ENCODE assay signal across 1 cellular context in the genomic region with DNA sequence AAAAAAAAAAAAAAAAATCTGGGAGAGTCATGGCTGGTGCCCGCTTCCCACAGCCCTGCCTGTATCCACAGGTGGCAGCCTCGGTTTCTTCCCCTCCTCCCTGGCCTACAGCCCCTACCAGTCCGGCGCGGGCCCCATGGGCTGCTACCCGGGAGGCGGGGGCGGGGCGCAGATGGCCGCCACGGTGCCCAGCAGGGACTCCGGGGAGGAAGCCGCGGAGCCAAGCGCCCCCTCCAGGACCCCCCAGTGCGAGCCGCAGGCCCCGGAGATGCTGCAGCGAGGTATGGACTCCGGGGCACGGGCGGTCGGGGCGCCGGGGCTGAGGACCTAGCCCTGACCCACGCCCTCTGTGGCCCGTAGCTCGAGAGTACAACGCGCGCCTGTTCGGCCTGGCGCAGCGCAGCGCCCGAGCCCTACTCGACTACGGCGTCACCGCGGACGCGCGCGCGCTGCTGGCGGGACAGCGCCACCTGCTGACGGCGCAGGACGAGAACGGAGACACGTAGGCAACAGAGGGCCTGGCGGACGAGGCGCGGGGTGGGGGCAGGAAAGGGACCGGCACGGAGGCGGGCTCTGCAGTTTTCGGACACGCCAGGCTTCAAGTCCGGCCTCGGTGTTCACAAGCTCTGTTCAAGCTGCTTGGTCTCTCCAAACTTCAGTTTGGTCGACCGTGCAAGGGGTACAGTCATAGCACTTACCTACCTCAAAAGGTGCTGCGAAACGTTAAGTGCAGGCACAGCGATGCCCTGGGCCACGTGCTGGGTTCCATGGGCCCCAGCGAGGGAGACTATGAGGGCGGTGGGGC.
TF ChIP-seq lines count a peak whose summit lies in the region.

No MANE protein-coding gene starts in this region.

TF ChIP-seq in HepG2, 621 proteins besides CTCF, POLR2A, EP300 and RAD21 (continued from another document and continues in another):
- no peak for TF ChIP-seq KDM6A (CRISPR knock-in tag; IDR thresholded peaks at IDR 0.05; ENCODE audit: low read depth)
- TF ChIP-seq ZNF382 (CRISPR knock-in tag; IDR thresholded peaks at IDR 0.05; ENCODE audit: borderline replicate concordance): no peak
- peak; percentile 67; the same call in 1 of the 2 replicates for TF ChIP-seq FOXO1 (CRISPR knock-in tag; IDR thresholded peaks at IDR 0.05)
- TF ChIP-seq EEA1 (CRISPR knock-in tag; IDR thresholded peaks at IDR 0.05; ENCODE audit: borderline replicate concordance): 0 out of 2 replicates have a peak, but pooled peaks have one; percentile 44
- peak; percentile 73; the same call in 1 of the 2 replicates for TF ChIP-seq TOPORS (CRISPR knock-in tag; IDR thresholded peaks at IDR 0.05)
- TF ChIP-seq, protein P1, sequence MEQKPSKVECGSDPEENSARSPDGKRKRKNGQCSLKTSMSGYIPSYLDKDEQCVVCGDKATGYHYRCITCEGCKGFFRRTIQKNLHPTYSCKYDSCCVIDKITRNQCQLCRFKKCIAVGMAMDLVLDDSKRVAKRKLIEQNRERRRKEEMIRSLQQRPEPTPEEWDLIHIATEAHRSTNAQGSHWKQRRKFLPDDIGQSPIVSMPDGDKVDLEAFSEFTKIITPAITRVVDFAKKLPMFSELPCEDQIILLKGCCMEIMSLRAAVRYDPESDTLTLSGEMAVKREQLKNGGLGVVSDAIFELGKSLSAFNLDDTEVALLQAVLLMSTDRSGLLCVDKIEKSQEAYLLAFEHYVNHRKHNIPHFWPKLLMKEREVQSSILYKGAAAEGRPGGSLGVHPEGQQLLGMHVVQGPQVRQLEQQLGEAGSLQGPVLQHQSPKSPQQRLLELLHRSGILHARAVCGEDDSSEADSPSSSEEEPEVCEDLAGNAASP (CRISPR knock-in tag; IDR thresholded peaks at IDR 0.05; ENCODE audit: borderline replicate concordance): peak; percentile 54; the same call in 1 of the 2 replicates
- TF ChIP-seq, protein P2, sequence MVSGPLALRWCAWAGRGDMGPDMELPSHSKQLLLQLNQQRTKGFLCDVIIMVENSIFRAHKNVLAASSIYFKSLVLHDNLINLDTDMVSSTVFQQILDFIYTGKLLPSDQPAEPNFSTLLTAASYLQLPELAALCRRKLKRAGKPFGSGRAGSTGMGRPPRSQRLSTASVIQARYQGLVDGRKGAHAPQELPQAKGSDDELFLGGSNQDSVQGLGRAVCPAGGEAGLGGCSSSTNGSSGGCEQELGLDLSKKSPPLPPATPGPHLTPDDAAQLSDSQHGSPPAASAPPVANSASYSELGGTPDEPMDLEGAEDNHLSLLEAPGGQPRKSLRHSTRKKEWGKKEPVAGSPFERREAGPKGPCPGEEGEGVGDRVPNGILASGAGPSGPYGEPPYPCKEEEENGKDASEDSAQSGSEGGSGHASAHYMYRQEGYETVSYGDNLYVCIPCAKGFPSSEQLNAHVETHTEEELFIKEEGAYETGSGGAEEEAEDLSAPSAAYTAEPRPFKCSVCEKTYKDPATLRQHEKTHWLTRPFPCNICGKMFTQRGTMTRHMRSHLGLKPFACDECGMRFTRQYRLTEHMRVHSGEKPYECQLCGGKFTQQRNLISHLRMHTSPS (CRISPR knock-in tag; IDR thresholded peaks at IDR 0.05; ENCODE audit: low read depth): peak; percentile 81
- TF ChIP-seq GABPA (IDR thresholded peaks at IDR 0.05; ENCODE audit: low read depth, low read length): no peak
- TF ChIP-seq GABPA (CRISPR knock-in tag; IDR thresholded peaks at IDR 0.05; ENCODE audit: low read depth): no peak
- TF ChIP-seq MBD4 (IDR thresholded peaks at IDR 0.05; ENCODE audit: borderline replicate concordance, low read length): no peak
- TF ChIP-seq ZNF317 (CRISPR knock-in tag; IDR thresholded peaks at IDR 0.05): peak; percentile 73
- no peak for TF ChIP-seq ZNF577 (CRISPR knock-in tag; IDR thresholded peaks at IDR 0.05; ENCODE audit: borderline replicate concordance, low read depth)
- TF ChIP-seq FOXK1 (CRISPR knock-in tag; IDR thresholded peaks at IDR 0.05; ENCODE audit: borderline replicate concordance, low read depth): peak; percentile 78; the same call in 1 of the 2 replicates
- TF ChIP-seq FOSL2 (CRISPR knock-in tag; IDR thresholded peaks at IDR 0.05): peak; percentile 59
- TF ChIP-seq, protein P3, sequence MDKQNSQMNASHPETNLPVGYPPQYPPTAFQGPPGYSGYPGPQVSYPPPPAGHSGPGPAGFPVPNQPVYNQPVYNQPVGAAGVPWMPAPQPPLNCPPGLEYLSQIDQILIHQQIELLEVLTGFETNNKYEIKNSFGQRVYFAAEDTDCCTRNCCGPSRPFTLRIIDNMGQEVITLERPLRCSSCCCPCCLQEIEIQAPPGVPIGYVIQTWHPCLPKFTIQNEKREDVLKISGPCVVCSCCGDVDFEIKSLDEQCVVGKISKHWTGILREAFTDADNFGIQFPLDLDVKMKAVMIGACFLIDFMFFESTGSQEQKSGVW (CRISPR knock-in tag; IDR thresholded peaks at IDR 0.05; ENCODE audit: borderline replicate concordance): no peak
- TF ChIP-seq ZNF296 (CRISPR knock-in tag; conservative IDR thresholded peaks at IDR 0.05): no peak
- TF ChIP-seq, protein P4, sequence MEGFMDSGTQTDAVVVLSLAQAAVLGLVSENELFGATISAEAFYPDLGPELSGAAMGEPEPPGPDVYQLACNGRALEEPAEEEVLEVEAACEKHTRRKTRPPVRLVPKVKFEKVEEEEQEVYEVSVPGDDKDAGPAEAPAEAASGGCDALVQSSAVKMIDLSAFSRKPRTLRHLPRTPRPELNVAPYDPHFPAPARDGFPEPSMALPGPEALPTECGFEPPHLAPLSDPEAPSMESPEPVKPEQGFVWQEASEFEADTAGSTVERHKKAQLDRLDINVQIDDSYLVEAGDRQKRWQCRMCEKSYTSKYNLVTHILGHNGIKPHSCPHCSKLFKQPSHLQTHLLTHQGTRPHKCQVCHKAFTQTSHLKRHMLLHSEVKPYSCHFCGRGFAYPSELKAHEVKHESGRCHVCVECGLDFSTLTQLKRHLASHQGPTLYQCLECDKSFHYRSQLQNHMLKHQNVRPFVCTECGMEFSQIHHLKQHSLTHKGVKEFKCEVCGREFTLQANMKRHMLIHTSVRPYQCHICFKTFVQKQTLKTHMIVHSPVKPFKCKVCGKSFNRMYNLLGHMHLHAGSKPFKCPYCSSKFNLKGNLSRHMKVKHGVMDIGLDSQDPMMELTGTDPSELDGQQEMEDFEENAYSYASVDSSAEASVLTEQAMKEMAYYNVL (CRISPR knock-in tag; IDR thresholded peaks at IDR 0.05; ENCODE audit: borderline replicate concordance): peak; percentile 92
- TF ChIP-seq MIXL1 (CRISPR knock-in tag; IDR thresholded peaks at IDR 0.05): peak; percentile 37; the same call in 1 of the 2 replicates
- TF ChIP-seq ASH2L (IDR thresholded peaks at IDR 0.05; ENCODE audit: insufficient read length, low read depth, low read length): peak; percentile 38
- TF ChIP-seq, protein P5, sequence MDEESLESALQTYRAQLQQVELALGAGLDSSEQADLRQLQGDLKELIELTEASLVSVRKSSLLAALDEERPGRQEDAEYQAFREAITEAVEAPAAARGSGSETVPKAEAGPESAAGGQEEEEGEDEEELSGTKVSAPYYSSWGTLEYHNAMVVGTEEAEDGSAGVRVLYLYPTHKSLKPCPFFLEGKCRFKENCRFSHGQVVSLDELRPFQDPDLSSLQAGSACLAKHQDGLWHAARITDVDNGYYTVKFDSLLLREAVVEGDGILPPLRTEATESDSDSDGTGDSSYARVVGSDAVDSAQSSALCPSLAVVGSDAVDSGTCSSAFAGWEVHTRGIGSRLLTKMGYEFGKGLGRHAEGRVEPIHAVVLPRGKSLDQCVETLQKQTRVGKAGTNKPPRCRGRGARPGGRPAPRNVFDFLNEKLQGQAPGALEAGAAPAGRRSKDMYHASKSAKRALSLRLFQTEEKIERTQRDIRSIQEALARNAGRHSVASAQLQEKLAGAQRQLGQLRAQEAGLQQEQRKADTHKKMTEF (CRISPR knock-in tag; IDR thresholded peaks at IDR 0.05): peak; percentile 94
- TF ChIP-seq ZBTB8A (CRISPR knock-in tag; IDR thresholded peaks at IDR 0.05; ENCODE audit: borderline replicate concordance, low read depth): no peak
- TF ChIP-seq, protein P6, sequence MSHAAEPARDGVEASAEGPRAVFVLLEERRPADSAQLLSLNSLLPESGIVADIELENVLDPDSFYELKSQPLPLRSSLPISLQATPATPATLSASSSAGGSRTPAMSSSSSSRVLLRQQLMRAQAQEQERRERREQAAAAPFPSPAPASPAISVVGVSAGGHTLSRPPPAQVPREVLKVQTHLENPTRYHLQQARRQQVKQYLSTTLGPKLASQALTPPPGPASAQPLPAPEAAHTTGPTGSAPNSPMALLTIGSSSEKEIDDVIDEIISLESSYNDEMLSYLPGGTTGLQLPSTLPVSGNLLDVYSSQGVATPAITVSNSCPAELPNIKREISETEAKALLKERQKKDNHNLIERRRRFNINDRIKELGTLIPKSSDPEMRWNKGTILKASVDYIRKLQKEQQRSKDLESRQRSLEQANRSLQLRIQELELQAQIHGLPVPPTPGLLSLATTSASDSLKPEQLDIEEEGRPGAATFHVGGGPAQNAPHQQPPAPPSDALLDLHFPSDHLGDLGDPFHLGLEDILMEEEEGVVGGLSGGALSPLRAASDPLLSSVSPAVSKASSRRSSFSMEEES (CRISPR knock-in tag; IDR thresholded peaks at IDR 0.05): peak; percentile 40; the same call in 1 of the 2 replicates
- TF ChIP-seq RXRA (CRISPR knock-in tag; IDR thresholded peaks at IDR 0.05): 0 out of 2 replicates have a peak, but pooled peaks have one; percentile 67
- TF ChIP-seq CC2D1A (CRISPR knock-in tag; IDR thresholded peaks at IDR 0.05): no peak
- TF ChIP-seq MAZ (IDR thresholded peaks at IDR 0.05; ENCODE audit: borderline replicate concordance, low read depth, low read length): peak; percentile 46; the same call in 1 of the 2 replicates
- peak; percentile 98 for TF ChIP-seq MAZ (CRISPR knock-in tag; IDR thresholded peaks at IDR 0.05; ENCODE audit: low read depth)
- no peak for TF ChIP-seq TAF15 (IDR thresholded peaks at IDR 0.05; ENCODE audit: low read depth, low read length, poor library complexity, severe bottlenecking)
- TF ChIP-seq GLI4 (CRISPR knock-in tag; IDR thresholded peaks at IDR 0.05; ENCODE audit: borderline replicate concordance): 0 out of 2 replicates have a peak, but pooled peaks have one; percentile 58
- peak; percentile 91 for TF ChIP-seq SAP130 (CRISPR knock-in tag; IDR thresholded peaks at IDR 0.05; ENCODE audit: low read depth)
- no peak for TF ChIP-seq FIP1L1 (IDR thresholded peaks at IDR 0.05; ENCODE audit: borderline replicate concordance, insufficient read depth, low read depth, low read length)
- TF ChIP-seq CHCHD3 (CRISPR knock-in tag; IDR thresholded peaks at IDR 0.05): no peak
- peak; percentile 92 for TF ChIP-seq SPEN (CRISPR knock-in tag; IDR thresholded peaks at IDR 0.05; ENCODE audit: low read depth)
- TF ChIP-seq ZNF841 (CRISPR knock-in tag; IDR thresholded peaks at IDR 0.05; ENCODE audit: borderline replicate concordance): no peak
- peak; percentile 82 for TF ChIP-seq ZIK1 (CRISPR knock-in tag; IDR thresholded peaks at IDR 0.05; ENCODE audit: borderline replicate concordance, low read depth)
- TF ChIP-seq ETV6 (CRISPR knock-in tag; conservative IDR thresholded peaks at IDR 0.05): peak; percentile 82; the same call in 1 of the 2 replicates
- TF ChIP-seq SP4 (CRISPR knock-in tag; IDR thresholded peaks at IDR 0.05): peak; percentile 91
- TF ChIP-seq ZNF260 (CRISPR knock-in tag; IDR thresholded peaks at IDR 0.05; ENCODE audit: borderline replicate concordance, low read depth): no peak
- no peak for TF ChIP-seq ZNF232 (CRISPR knock-in tag; IDR thresholded peaks at IDR 0.05; ENCODE audit: borderline replicate concordance)
- TF ChIP-seq, protein P7, sequence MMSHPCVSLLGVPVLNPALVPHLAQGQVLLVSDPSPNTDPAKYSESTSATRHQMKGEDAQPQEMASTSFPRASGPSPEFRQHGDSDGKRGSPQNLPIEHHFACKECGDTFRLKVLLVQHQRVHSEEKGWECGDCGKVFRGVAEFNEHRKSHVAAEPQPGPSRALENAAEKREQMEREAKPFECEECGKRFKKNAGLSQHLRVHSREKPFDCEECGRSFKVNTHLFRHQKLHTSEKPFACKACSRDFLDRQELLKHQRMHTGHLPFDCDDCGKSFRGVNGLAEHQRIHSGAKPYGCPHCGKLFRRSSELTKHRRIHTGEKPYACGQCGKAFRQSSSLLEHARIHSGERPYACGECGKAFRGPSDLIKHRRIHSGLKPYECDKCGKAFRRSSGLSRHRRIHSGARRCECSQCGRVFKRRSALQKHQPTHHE (CRISPR knock-in tag; IDR thresholded peaks at IDR 0.05; ENCODE audit: borderline replicate concordance): peak; percentile 87
- no peak for TF ChIP-seq ZNF761 (CRISPR knock-in tag; conservative IDR thresholded peaks at IDR 0.05)
- TF ChIP-seq KDM1A (CRISPR knock-in tag; IDR thresholded peaks at IDR 0.05): no peak
- TF ChIP-seq TARDBP (CRISPR knock-in tag; IDR thresholded peaks at IDR 0.05): peak; percentile 89
- no peak for TF ChIP-seq ZBTB7A (CRISPR knock-in tag; IDR thresholded peaks at IDR 0.05)
- TF ChIP-seq ZKSCAN5 (CRISPR knock-in tag; IDR thresholded peaks at IDR 0.05): no peak
- TF ChIP-seq, protein P8, sequence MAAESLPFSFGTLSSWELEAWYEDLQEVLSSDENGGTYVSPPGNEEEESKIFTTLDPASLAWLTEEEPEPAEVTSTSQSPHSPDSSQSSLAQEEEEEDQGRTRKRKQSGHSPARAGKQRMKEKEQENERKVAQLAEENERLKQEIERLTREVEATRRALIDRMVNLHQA (CRISPR knock-in tag; IDR thresholded peaks at IDR 0.05): no peak
- peak; percentile 93; the same call in 1 of the 2 replicates for TF ChIP-seq CBX5 (CRISPR knock-in tag; IDR thresholded peaks at IDR 0.05; ENCODE audit: borderline replicate concordance)
- no peak for TF ChIP-seq ZNF816 (CRISPR knock-in tag; IDR thresholded peaks at IDR 0.05; ENCODE audit: borderline replicate concordance)
- TF ChIP-seq JUN (CRISPR knock-in tag; IDR thresholded peaks at IDR 0.05): no peak
- TF ChIP-seq REXO4 (CRISPR knock-in tag; IDR thresholded peaks at IDR 0.05; ENCODE audit: borderline replicate concordance): no peak
- peak; percentile 86 for TF ChIP-seq RBFOX2 (IDR thresholded peaks at IDR 0.05; ENCODE audit: low read depth, low read length)
- no peak for TF ChIP-seq SIX1 (CRISPR knock-in tag; IDR thresholded peaks at IDR 0.05; ENCODE audit: borderline replicate concordance)
- TF ChIP-seq, protein P9, sequence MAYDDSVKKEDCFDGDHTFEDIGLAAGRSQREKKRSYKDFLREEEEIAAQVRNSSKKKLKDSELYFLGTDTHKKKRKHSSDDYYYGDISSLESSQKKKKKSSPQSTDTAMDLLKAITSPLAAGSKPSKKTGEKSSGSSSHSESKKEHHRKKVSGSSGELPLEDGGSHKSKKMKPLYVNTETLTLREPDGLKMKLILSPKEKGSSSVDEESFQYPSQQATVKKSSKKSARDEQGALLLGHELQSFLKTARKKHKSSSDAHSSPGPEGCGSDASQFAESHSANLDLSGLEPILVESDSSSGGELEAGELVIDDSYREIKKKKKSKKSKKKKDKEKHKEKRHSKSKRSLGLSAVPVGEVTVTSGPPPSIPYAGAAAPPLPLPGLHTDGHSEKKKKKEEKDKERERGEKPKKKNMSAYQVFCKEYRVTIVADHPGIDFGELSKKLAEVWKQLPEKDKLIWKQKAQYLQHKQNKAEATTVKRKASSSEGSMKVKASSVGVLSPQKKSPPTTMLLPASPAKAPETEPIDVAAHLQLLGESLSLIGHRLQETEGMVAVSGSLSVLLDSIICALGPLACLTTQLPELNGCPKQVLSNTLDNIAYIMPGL (CRISPR knock-in tag; IDR thresholded peaks at IDR 0.05; ENCODE audit: borderline replicate concordance in 1 of 2, low read depth in 1 of 2): peak; percentile 99
- TF ChIP-seq, protein P10, sequence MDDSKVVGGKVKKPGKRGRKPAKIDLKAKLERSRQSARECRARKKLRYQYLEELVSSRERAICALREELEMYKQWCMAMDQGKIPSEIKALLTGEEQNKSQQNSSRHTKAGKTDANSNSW (CRISPR knock-in tag; IDR thresholded peaks at IDR 0.05; ENCODE audit: borderline replicate concordance): no peak; the same call in 1 of the 2 replicates
- TF ChIP-seq YEATS2 (CRISPR knock-in tag; IDR thresholded peaks at IDR 0.05; ENCODE audit: borderline replicate concordance): peak; percentile 91
